Comparison of ENCODE assay signal across 10 cellular contexts in genomic region chr20:40686893-40687292, GRCh38. TPM values are rescaled to one million over a fixed set of nuclear protein-coding genes. Genes with fewer than 3 reads are reported as not detected.
DNase-seq lines count a peak whose midpoint lies in the region; ATAC-seq and TF ChIP-seq lines count a peak whose summit lies in the region.
"Had no signal": no experiment of that assay in that cellular context is flagged by ENCODE, and none has a peak within 500 bp of the region (broad histone marks: within the 10 kb centered on the region; RNA-seq: fewer than 3 reads in every experiment).

No MANE protein-coding gene starts in this region.

- DNase-seq in breast epithelium (ENCODE audit: low spot score in 2 of 2) (no peak), sigmoid colon (no peak), AG08396 (ENCODE audit: low spot score) (no peak), NAMALWA (ENCODE audit: low spot score) (no peak), T-cell (no peak), HFFc6 (no peak)
- DNase-seq: NCI-H510A, SW 1271 had no signal

- H3K36me3 ChIP-seq in ES-I3 (ENCODE audit: insufficient read depth, low read length) (no peaks in the 10 kb centered on the region), breast epithelium (no peaks in the 10 kb centered on the region), sigmoid colon (no peaks in the 10 kb centered on the region)

- H3K27me3 ChIP-seq in breast epithelium (no peaks in the 10 kb centered on the region), sigmoid colon (peaks cover 12 to 43% (median 18%) of the 10 kb centered on the region in 3 donors)

- H3K9ac ChIP-seq in ES-I3 (ENCODE audit: low read depth, low read length): peak overlapping the region; percentile 70; the same call in 1 of the 2 replicates

- H3K27ac Mint-ChIP-seq in T-cell: no peak overlapping the region
- no peak overlapping the region for H3K27ac Mint-ChIP-seq in HFFc6

- TF ChIP-seq EP300 in sigmoid colon (IDR thresholded peaks at IDR 0.05): no peak

- H3K9me3 ChIP-seq in ES-I3 (ENCODE audit: control insufficient read depth, insufficient read depth, low read length): no peaks in the 10 kb centered on the region
- H3K9me3 ChIP-seq in breast epithelium: no peaks in the 10 kb centered on the region
- no peaks in the 10 kb centered on the region for H3K9me3 ChIP-seq in iPS-18c (ENCODE audit: control insufficient read depth, insufficient read depth, low read length)
- no peaks in the 10 kb centered on the region for H3K9me3 ChIP-seq in sigmoid colon

- H3K4me3 Mint-ChIP-seq in T-cell (peak overlapping the region in 1 of 3 donors; percentile 16), HFFc6 (no peak overlapping the region)

- TF ChIP-seq POLR2A in breast epithelium (IDR thresholded peaks at IDR 0.05) (no peak), sigmoid colon (IDR thresholded peaks at IDR 0.05) (no peak)

- H3K36me3 Mint-ChIP-seq in T-cell (no peaks in the 10 kb centered on the region), HFFc6 (ENCODE audit: low read depth) (no peaks in the 10 kb centered on the region)

- no peak for ATAC-seq in T-cell (replicated peaks in 1 of 4)

- 18 to 21% methylated on average over 12 of the region's 12 CpGs for WGBS in sigmoid colon, 2 donors

- peak overlapping the region; percentile 92 to 95 for H3K27ac ChIP-seq in breast epithelium
- peak overlapping the region; percentile 92 to 94 (median 93) for H3K27ac ChIP-seq in sigmoid colon

- H3K4me1 ChIP-seq in ES-I3 (ENCODE audit: insufficient read depth, low read length): peaks cover 4% of the 10 kb centered on the region; the same call in 1 of the 2 replicates
- H3K4me1 ChIP-seq in breast epithelium: peaks cover 0 to 2% of the 10 kb centered on the region in 2 donors
- H3K4me1 ChIP-seq in sigmoid colon: peaks cover 0 to 54% (median 39%) of the 10 kb centered on the region in 4 donors

- CTCF ChIA-PET in T-cell (lab: Charles Lee): no interaction called here

- POLR2A ChIA-PET in T-cell (lab: Charles Lee): no interaction called here

- H3K9me3 Mint-ChIP-seq in T-cell (no peaks in the 10 kb centered on the region), HFFc6 (no peaks in the 10 kb centered on the region)

- peaks cover 51 to 88% of the 10 kb centered on the region in 2 donors for H3K27me3 Mint-ChIP-seq in T-cell
- H3K27me3 Mint-ChIP-seq in HFFc6 (ENCODE audit: insufficient read depth): peaks cover 33% of the 10 kb centered on the region

- peaks cover 2 to 22% (median 15%) of the 10 kb centered on the region in 3 donors for H3K4me1 Mint-ChIP-seq in T-cell
- H3K4me1 Mint-ChIP-seq in HFFc6 (ENCODE audit: low read depth): no peaks in the 10 kb centered on the region

- intact Hi-C loops in breast epithelium (cut with DNase I; ENCODE audit: low total_unique reads): loop anchor here (10.0 kb wide), 1 partner anchor 182 kb away; no protein-coding TSS in a partner anchor
- intact Hi-C loops in sigmoid colon (cut with DNase I): loop anchor here (5.0 kb wide), 5 partner anchors 125 to 1420 kb away; no protein-coding TSS in a partner anchor

- peak overlapping the region; percentile 78 to 92 (median 83) for H3K4me3 ChIP-seq in breast epithelium
- H3K4me3 ChIP-seq in iPS-18c (ENCODE audit: insufficient read depth, low read depth, low read length): peak overlapping the region; percentile 38; the same call in 1 of the 2 replicates
- H3K4me3 ChIP-seq in sigmoid colon: peak overlapping the region; percentile 36 to 72 (median 55)

- TF ChIP-seq CTCF in breast epithelium (IDR thresholded peaks at IDR 0.05) (no peak), sigmoid colon (IDR thresholded peaks at IDR 0.05) (no peak), HFFc6 (IDR thresholded peaks at IDR 0.05) (no peak)

RNA-seq across cellular contexts. Expression of gene MAFB, which starts 2.1 kb away (rescaled TPM):
- total RNA-seq in breast epithelium (100 to 1,000 TPM in 1 of 3 donors, 10 to 100 TPM in 2; 39.0 to 148 (median 43.9) TPM), sigmoid colon (10 to 100 TPM; 18.6 to 43.3 (median 32.7) TPM), T-cell (under 1 TPM; 0.23 to 0.56 (median 0.32) TPM)
- polyA plus RNA-seq in sigmoid colon: 10 to 100 TPM in 1 of 3 donors, 1 to 10 TPM in 2; 5.4 to 11.4 (median 6.5) TPM
- total RNA-seq in HFFc6 (2021; fragmentation: NEBNext Ultra II Directional; extraction: Animal tissue kit (Norgen Biotek cat#: 25700)): under 1 TPM in 1 of 6 experiments, not detected in 5; 0.05 TPM

Comparison
In these comparisons a context has a peak if more than half of its experiments do, and no peak if none do; other contexts are left out.
1. RNA of gene MAFB, which starts 2.1 kb away (total RNA-seq): 39.0 to 148 TPM in breast epithelium and 18.6 to 43.3 TPM in sigmoid colon; 0.23 to 0.56 TPM in T-cell and 0.05 TPM in HFFc6; every median in the first group is over 10 times any median in the second.
2. Peak in every context shown above with its lines, with median percentiles within 50 percentile points of each other: H3K4me3 ChIP-seq.